Comparison of ENCODE assay signal across 7 cellular contexts in genomic region chr4:45482346-45482745, GRCh38.
"Had no signal": no experiment of that assay in that cellular context is flagged by ENCODE, and none has a peak within 500 bp of the region (broad histone marks: within the 10 kb centered on the region; RNA-seq: fewer than 3 reads in every experiment).

No MANE protein-coding gene starts in this region.

- ATAC-seq: GM12878 had no signal

- H3K4me3 ChIP-seq: GM12878 had no signal

- FAIRE-seq: GM12878, GM12891, GM12892, GM18507, GM19239 had no signal

- DNase-seq: GDM1, GF-D8 had no signal
